Comparison of ENCODE assay signal across 8 cellular contexts in the genomic region with DNA sequence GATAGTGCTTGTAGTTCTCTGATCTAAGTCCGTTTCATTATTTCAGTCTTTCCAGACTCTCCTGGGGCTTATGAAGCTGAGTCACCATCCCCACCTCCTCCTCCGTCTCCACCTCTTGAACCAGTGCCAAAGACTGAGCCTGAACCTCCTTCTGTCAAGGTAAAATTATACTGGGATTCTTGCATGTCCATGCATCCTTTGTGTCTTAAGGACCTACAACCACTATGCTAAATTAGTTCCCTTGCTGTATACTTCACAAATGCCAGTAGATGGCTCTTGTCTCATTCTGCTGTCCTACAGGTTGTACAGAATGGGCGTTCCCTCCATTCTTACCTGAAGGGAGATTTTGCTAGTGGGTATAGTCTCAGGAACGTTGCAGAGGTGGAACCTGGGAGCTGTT. TPM values are rescaled to one million over a fixed set of nuclear protein-coding genes. Genes with fewer than 3 reads are reported as not detected.
A peak's percentile ranks its signal among the peaks of the same experiment; 100 is the strongest.
DNase-seq lines count a peak whose midpoint lies in the region; ATAC-seq and TF ChIP-seq lines count a peak whose summit lies in the region.
"Had no signal": no experiment of that assay in that cellular context is flagged by ENCODE, and none has a peak within 500 bp of the region (broad histone marks: within the 10 kb centered on the region; RNA-seq: fewer than 3 reads in every experiment).

No MANE protein-coding gene starts in this region.

- TF ChIP-seq POLR2A in stomach (IDR thresholded peaks at IDR 0.05), result no peak

- ATAC-seq in GM18519 (IDR thresholded peaks at IDR 0.05; ENCODE audit: low FRiP score, unreplicated experiment) (no peak), GM19324 (IDR thresholded peaks at IDR 0.05; ENCODE audit: low FRiP score, unreplicated experiment) (no peak)

- H3K27ac ChIP-seq in cardiac muscle cell (no peak overlapping the region), stomach (peak overlapping the region in 3 of 5 donors; percentile 2 to 68 (median 61))

- intact Hi-C loops in stomach (cut with DNase I; ENCODE audit: low total_unique reads), result no loop called here

- H3K4me1 ChIP-seq in HAP-1, result no peaks in the 10 kb centered on the region
- no peaks in the 10 kb centered on the region for H3K4me1 ChIP-seq in cardiac muscle cell (ENCODE audit: low read depth)
- peaks cover 0 to 48% (median 14%) of the 10 kb centered on the region in 4 donors for H3K4me1 ChIP-seq in stomach

- H3K4me3 ChIP-seq in HAP-1, result no peak overlapping the region
- no peak overlapping the region for H3K4me3 ChIP-seq in cardiac muscle cell
- no peak overlapping the region for H3K4me3 ChIP-seq in stomach

- no peak for TF ChIP-seq EP300 in stomach (IDR thresholded peaks at IDR 0.05)

- TF ChIP-seq CTCF in cardiac muscle cell (IDR thresholded peaks at IDR 0.05; ENCODE audit: low read depth, low read length), result peak; percentile 50
- TF ChIP-seq CTCF in stomach (IDR thresholded peaks at IDR 0.05), result peak in 3 of 7 experiments; percentile 14 to 51 (median 36)

- H3K9me3 ChIP-seq in HAP-1 (no peaks in the 10 kb centered on the region), cardiac muscle cell (ENCODE audit: low read depth) (no peaks in the 10 kb centered on the region), stomach (no peaks in the 10 kb centered on the region)

- H3K27me3 ChIP-seq in HAP-1 (ENCODE audit: low read depth) (no peaks in the 10 kb centered on the region), cardiac muscle cell (no peaks in the 10 kb centered on the region), stomach (no peaks in the 10 kb centered on the region)

- peaks cover 43% of the 10 kb centered on the region for H3K36me3 ChIP-seq in HAP-1 (replicated peaks)
- peaks cover 5% of the 10 kb centered on the region for H3K36me3 ChIP-seq in cardiac muscle cell
- peaks cover 0 to 62% (median 32%) of the 10 kb centered on the region in 4 donors for H3K36me3 ChIP-seq in stomach

- 35 to 42% (median 39%) methylated on average over 4 of the region's 4 CpGs for WGBS in stomach, 5 donors

- in situ Hi-C loops in HAP-1 (cut with MboI; ENCODE audit: low sequenced_read_pairs), result no loop called here

- DNase-seq in HAP-1 (ENCODE audit: low spot score in 2 of 2) (peak; percentile 17 to 51), SHP77 treated with DMSO at 0.1 percent for 48 hours (lab: John Stamatoyannopoulos, UW) (peak; percentile 25), cardiac muscle cell (ENCODE audit: low read depth in 1 of 2, low spot score in 1 of 2) (peak in 1 of 2 donors; percentile 52), stomach (no peak), DMS153 (lab: John Stamatoyannopoulos, UW) (no peak)
- DNase-seq: activated CD4-positive, alpha-beta T cell treated with anti-CD3 and anti-CD28 coated beads, Interleukin-2, amount 50 U/mL, for 4 hours had no signal

RNA-seq across cellular contexts. Expression of a gene that starts 42.2 kb away (rescaled TPM):
- total RNA-seq in cardiac muscle cell (12.8 and 13.1 TPM in 2 replicates), stomach (10 to 100 TPM in 4 of 5 donors, 1 to 10 TPM in 1; 4.7 to 85.7 (median 22.9) TPM)
- polyA plus RNA-seq in cardiac muscle cell (24.1 and 24.5 TPM in 2 replicates), stomach (10 to 100 TPM in 1 of 3 donors, 1 to 10 TPM in 2; 7.0 to 10.8 (median 7.5) TPM)

Comparison
In these comparisons a context has a peak if more than half of its experiments do, and no peak if none do; other contexts are left out.
1. DNase-seq: peak in HAP-1 (2 of 2) and SHP77 treated with DMSO at 0.1 percent for 48 hours (single experiment); none in stomach (single experiment) and DMS153 (single experiment).